8 cellular contexts compared by ENCODE assay signal in genomic region chr10:110495731-110496552, GRCh38. TPM values are rescaled to one million over a fixed set of nuclear protein-coding genes. Genes with fewer than 3 reads are reported as not detected.
A peak's percentile ranks its signal among the peaks of the same experiment; 100 is the strongest.
DNase-seq lines count a peak whose midpoint lies in the region; TF ChIP-seq lines count a peak whose summit lies in the region.

No MANE protein-coding gene starts in this region.

- peaks cover 63% of the 10 kb centered on the region for H3K27me3 Mint-ChIP-seq in brain

- peak overlapping the region; percentile 32 to 98 (median 89) for H3K27ac Mint-ChIP-seq in brain

- H3K9me3 Mint-ChIP-seq in brain: peaks cover 0 to 4% (median 0%) of the 10 kb centered on the region in 5 experiments

- H3K4me3 Mint-ChIP-seq in brain: peak overlapping the region; percentile 86 to 97 (median 89)

- TF ChIP-seq CTCF in GM20000 (IDR thresholded peaks at IDR 0.05; ENCODE audit: extremely low read depth, missing control alignments): no peak
- no peak for TF ChIP-seq CTCF in brain (conservative IDR thresholded peaks at IDR 0.05)

- H3K36me3 Mint-ChIP-seq in brain: no peaks in the 10 kb centered on the region

- H3K4me1 Mint-ChIP-seq in brain: peaks cover 48% of the 10 kb centered on the region

- DNase-seq in GM20000 (ENCODE audit: low spot score) (peak; percentile 29), T-helper 22 cell (ENCODE audit: low read depth) (peak; percentile 36), iris pigment epithelial cell (ENCODE audit: low read depth) (peak; percentile 99), middle frontal gyrus (ENCODE audit: extremely low spot score, low spot score) (no peak), NCI-H1436 (lab: John Stamatoyannopoulos, UW) (no peak), NCI-H1048 (lab: John Stamatoyannopoulos, UW) (no peak)
- peak; percentile 76 for DNase-seq in stimulated activated CD4-positive, alpha-beta T cell treated with anti-CD3 and anti-CD28 coated beads, Interleukin-2, amount 100 ng/mL, for 4 hours (ENCODE audit: low read depth)

RNA-seq across cellular contexts. Expression of gene DUSP5, which starts 1.8 kb away (rescaled TPM):
- polyA plus RNA-seq in brain (ENCODE audit: insufficient read depth, low read depth, low replicate concordance): 2.8 TPM

Comparison
In these comparisons a context has a peak if more than half of its experiments do, and no peak if none do; other contexts are left out.
1. DNase-seq: peak in GM20000 (single experiment), T-helper 22 cell (single experiment), iris pigment epithelial cell (single experiment) and stimulated activated CD4-positive, alpha-beta T cell treated with anti-CD3 and anti-CD28 coated beads, Interleukin-2, amount 100 ng/mL, for 4 hours (single experiment); none in middle frontal gyrus (single experiment), NCI-H1436 (single experiment) and NCI-H1048 (single experiment).